In the genomic region with DNA sequence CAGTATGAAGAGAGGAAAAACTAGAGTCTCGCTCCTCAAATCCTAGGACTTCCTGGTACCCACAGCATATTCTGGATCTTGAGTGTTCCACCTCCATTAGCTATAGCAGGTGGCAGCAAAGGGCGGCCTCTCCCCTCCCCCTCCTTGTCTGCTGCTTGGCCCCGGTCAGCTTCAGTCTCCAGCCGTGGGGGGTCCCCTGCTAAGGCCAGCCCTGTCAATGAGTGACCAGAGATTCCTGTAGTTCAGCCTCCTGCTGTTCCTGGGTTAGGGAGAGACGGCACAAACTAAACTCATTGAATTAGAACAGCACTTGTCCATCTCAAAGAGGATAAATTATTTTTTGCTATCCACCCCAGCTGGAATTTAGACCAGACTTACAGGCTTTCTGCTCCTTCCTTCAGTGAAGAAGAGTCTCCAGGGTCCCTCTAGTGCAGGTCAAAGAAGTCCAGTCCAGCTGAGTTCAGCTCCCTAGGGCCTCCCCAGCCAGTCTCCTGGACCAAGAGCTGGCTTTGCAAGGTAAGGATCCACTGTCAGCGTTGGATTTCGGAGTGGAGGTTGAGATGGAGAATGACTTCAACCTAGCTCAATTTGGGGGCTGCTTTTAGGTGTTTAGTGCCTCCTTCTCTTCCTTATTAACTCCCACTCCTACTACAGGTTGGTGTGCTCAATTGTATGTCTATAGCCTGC, we compare ENCODE assay signal across 12 cellular contexts. TPM values are rescaled to one million over a fixed set of nuclear protein-coding genes. Genes with fewer than 3 reads are reported as not detected.
DNase-seq lines count a peak whose midpoint lies in the region; ATAC-seq, FAIRE-seq and TF ChIP-seq lines count a peak whose summit lies in the region.
"Had no signal": no experiment of that assay in that cellular context is flagged by ENCODE, and none has a peak within 500 bp of the region (broad histone marks: within the 10 kb centered on the region; RNA-seq: fewer than 3 reads in every experiment).

No MANE protein-coding gene starts in this region.

- no peak for ATAC-seq in T-helper 17 cell
- peak in 3 of 4 donors; percentile 7 to 35 (median 27) for ATAC-seq in pancreas
- no peak for ATAC-seq in GM21381 (IDR thresholded peaks at IDR 0.05; ENCODE audit: unreplicated experiment)
- no peak for ATAC-seq in GM18907 (IDR thresholded peaks at IDR 0.05; ENCODE audit: unreplicated experiment)
- ATAC-seq: activated CD4-positive, alpha-beta T cell treated with anti-CD3 and anti-CD28 coated beads for 36 hours had no signal

- peaks cover 12% of the 10 kb centered on the region for H3K27me3 Mint-ChIP-seq in T-helper 17 cell

- intact Hi-C loops in cardiac septum (cut with DNase I) = loop anchor here (5.0 kb wide), 2 partner anchors 51 to 186 kb away; a partner anchor contains a TSS
- intact Hi-C loops in pancreas (cut with DNase I) = no loop called here

- 47 to 52% methylated on average over 7 of the region's 7 CpGs for WGBS in pancreas, 2 donors

- H3K79me2 ChIP-seq in ACC112 (ENCODE audit: control insufficient read depth, insufficient read depth, low read length, unreplicated experiment) = peaks cover 31% of the 10 kb centered on the region

- DNase-seq in T-helper 17 cell (no peak), cardiac septum (ENCODE audit: low spot score) (peak; percentile 59), pancreas (peak in 5 of 6 donors; percentile 56 to 82 (median 71)), foreskin fibroblast (no peak), NCI-H345 treated with DMSO at 0.1 percent for 48 hours (lab: John Stamatoyannopoulos, UW; ENCODE audit: unreplicated experiment) (no peak)
- DNase-seq: activated CD4-positive, alpha-beta T cell treated with anti-CD3 and anti-CD28 coated beads for 36 hours; DMS 273 treated with DMSO at 0.1 percent for 48 hours had no signal

- no peak overlapping the region for H2AFZ ChIP-seq in ACC112 (ENCODE audit: low read length, unreplicated experiment)

- H3K27ac ChIP-seq in ACC112 (ENCODE audit: low read depth, low read length) (peak overlapping the region; percentile 98), pancreas (peak overlapping the region; percentile 9 to 65 (median 44))
- H3K27ac ChIP-seq: neutrophil had no signal

- H3K4me3 ChIP-seq in ACC112 (ENCODE audit: low read depth, low read length) = peak overlapping the region; percentile 20; the same call in 1 of the 2 replicates
- H3K4me3 ChIP-seq in pancreas = peak overlapping the region in 2 of 4 donors; percentile 22 to 25
- H3K4me3 ChIP-seq in foreskin fibroblast (ENCODE audit: low read depth in 1 of 2, low read length in 2 of 2) = no peak overlapping the region

- peaks cover 44% of the 10 kb centered on the region for H3K4me1 ChIP-seq in ACC112 (ENCODE audit: control insufficient read depth, insufficient read depth, low read length, unreplicated experiment)
- H3K4me1 ChIP-seq in pancreas = peaks cover 0 to 2% (median 0%) of the 10 kb centered on the region in 3 donors

- H3K36me3 ChIP-seq in ACC112 (ENCODE audit: insufficient read depth, low read length) = peaks cover 13% of the 10 kb centered on the region
- H3K36me3 ChIP-seq in pancreas = peaks cover 3 to 13% (median 11%) of the 10 kb centered on the region in 3 donors

- peaks cover 16% of the 10 kb centered on the region for H3K36me3 Mint-ChIP-seq in T-helper 17 cell (ENCODE audit: low read depth)

- H3K4me3 Mint-ChIP-seq in T-helper 17 cell = peak overlapping the region; percentile 84
- H3K4me3 Mint-ChIP-seq: activated CD4-positive, alpha-beta T cell treated with anti-CD3 and anti-CD28 coated beads for 36 hours had no signal

- H3K4me1 Mint-ChIP-seq in T-helper 17 cell = peaks cover 24% of the 10 kb centered on the region

- H3K27ac Mint-ChIP-seq in T-helper 17 cell = no peak overlapping the region
- H3K27ac Mint-ChIP-seq: activated CD4-positive, alpha-beta T cell treated with anti-CD3 and anti-CD28 coated beads for 36 hours had no signal

- no peaks in the 10 kb centered on the region for H3K27me3 ChIP-seq in ACC112 (ENCODE audit: insufficient read depth, low read length)
- no peaks in the 10 kb centered on the region for H3K27me3 ChIP-seq in pancreas

- FAIRE-seq in pancreas (lab: Jason Lieb, UNC) = no peak
- FAIRE-seq: endothelial cell of umbilical vein had no signal

- H3K9me3 ChIP-seq in T-helper 17 cell (ENCODE audit: control insufficient read depth, low read length, poor library complexity, severe bottlenecking) (no peaks in the 10 kb centered on the region), pancreas (no peaks in the 10 kb centered on the region)
- H3K9me3 ChIP-seq: neutrophil had no signal

- TF ChIP-seq CTCF in pancreas (IDR thresholded peaks at IDR 0.05) = no peak
- TF ChIP-seq CTCF in foreskin fibroblast (IDR thresholded peaks at IDR 0.05; ENCODE audit: low read depth, low read length) = no peak

RNA-seq across cellular contexts. Expression of a gene that starts 1.1 kb away (rescaled TPM):
- total RNA-seq in T-helper 17 cell (1 to 10 TPM; 1.8 to 2.6 TPM), cardiac septum (155 TPM), pancreas (10 to 100 TPM; 29.3 to 66.6 (median 41.0) TPM)
- 100 to 1,000 TPM; 152 to 153 TPM for polyA plus RNA-seq in pancreas

RNA-seq across cellular contexts. Expression of a gene that starts 34.1 kb away (rescaled TPM):
- total RNA-seq in T-helper 17 cell = 10 to 100 TPM; 86.2 to 87.5 TPM
- 118 TPM for total RNA-seq in cardiac septum
- total RNA-seq in pancreas = 100 to 1,000 TPM in 1 of 6 donors, 10 to 100 TPM in 5; 77.0 to 105 (median 92.6) TPM
- 10 to 100 TPM; 39.8 to 67.3 TPM for polyA plus RNA-seq in pancreas

RNA-seq across cellular contexts. Expression of a gene that starts 40.6 kb away (rescaled TPM):
- 1 to 10 TPM; 5.2 to 5.7 TPM for total RNA-seq in T-helper 17 cell
- 24.0 TPM for total RNA-seq in cardiac septum
- 10 to 100 TPM in 3 of 6 donors, 1 to 10 TPM in 3; 5.7 to 12.4 (median 9.8) TPM for total RNA-seq in pancreas
- polyA plus RNA-seq in pancreas = 10 to 100 TPM; 14.4 to 28.2 TPM

Comparison
In these comparisons a context has a peak if more than half of its experiments do, and no peak if none do; other contexts are left out.
1. ATAC-seq: peak in pancreas (3 of 4); none in T-helper 17 cell (single experiment), GM21381 (single experiment) and GM18907 (single experiment).
2. DNase-seq: peak in cardiac septum (single experiment) and pancreas (5 of 6); none in T-helper 17 cell (0 of 3), foreskin fibroblast (0 of 2) and NCI-H345 treated with DMSO at 0.1 percent for 48 hours (single experiment).
3. RNA of a gene that starts 1.1 kb away (total RNA-seq): 155 TPM in cardiac septum (single experiment) and 29.3 to 66.6 TPM in pancreas; 1.8 to 2.6 TPM in T-helper 17 cell; every median in the first group is over 4 times any median in the second.